In the genomic region with DNA sequence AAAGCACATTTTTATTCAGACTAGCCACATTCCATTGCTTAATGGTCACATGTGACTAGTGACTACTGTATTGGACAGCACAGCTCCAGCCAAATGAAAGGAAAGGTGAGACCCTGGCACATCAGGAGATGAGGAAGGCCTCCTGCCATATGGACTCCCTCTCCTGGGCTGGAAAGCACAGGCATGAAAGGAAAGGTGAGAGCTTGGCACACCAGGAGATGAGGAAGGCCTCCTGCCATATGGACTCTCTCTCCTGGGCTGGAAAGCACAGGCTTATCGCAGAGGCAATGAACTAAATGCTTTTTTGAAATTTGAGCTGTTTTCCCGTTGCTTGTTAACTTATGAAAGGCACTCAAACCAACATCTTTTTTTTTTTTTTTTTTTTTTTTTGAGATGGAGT, we compare ENCODE assay signal across 21 cellular contexts.
"Had no signal": no experiment of that assay in that cellular context is flagged by ENCODE, and none has a peak within 500 bp of the region (broad histone marks: within the 10 kb centered on the region; RNA-seq: fewer than 3 reads in every experiment).

No MANE protein-coding gene starts in this region.

- H3K4me3 ChIP-seq: ascending aorta, breast epithelium, pancreas, right lobe of liver, tibial nerve, uterus had no signal

- H3K36me3 Mint-ChIP-seq: activated naive CD4-positive, alpha-beta T cell treated with anti-CD3 and anti-CD28 coated beads, Interleukin-2, amount 10 ng/mL, durations not matched to agents 7 days and 5 days had no signal

- H3K27me3 Mint-ChIP-seq: activated CD4-positive, alpha-beta T cell treated with anti-CD3 and anti-CD28 coated beads, Interleukin-2, amount 10 ng/mL, durations not matched to agents 7 days and 5 days; activated naive CD4-positive, alpha-beta T cell treated with anti-CD3 and anti-CD28 coated beads, Interleukin-2, amount 10 ng/mL, durations not matched to agents 7 days and 5 days; dendritic cell treated with granulocyte-macrophage colony-stimulating factor and Interleukin-4, amounts not matched to agents 40 ng/mL and 50 ng/mL, for 4 days; naive thymus-derived CD8-positive, alpha-beta T cell; stimulated activated naive CD8-positive, alpha-beta T cell treated with anti-CD3 and anti-CD28 coated beads, Interleukin-15, Interleukin-2, amounts not matched to agents 100 ng/mL and 50 ng/mL, for 24 hours had no signal

- H3K27ac Mint-ChIP-seq: activated CD4-positive, alpha-beta T cell treated with anti-CD3 and anti-CD28 coated beads, Interleukin-2, amount 10 ng/mL, durations not matched to agents 7 days and 5 days; activated naive CD4-positive, alpha-beta T cell treated with anti-CD3 and anti-CD28 coated beads, Interleukin-2, amount 10 ng/mL, durations not matched to agents 7 days and 5 days; dendritic cell treated with granulocyte-macrophage colony-stimulating factor and Interleukin-4, amounts not matched to agents 40 ng/mL and 50 ng/mL, for 4 days; naive thymus-derived CD8-positive, alpha-beta T cell; stimulated activated naive CD8-positive, alpha-beta T cell treated with anti-CD3 and anti-CD28 coated beads, Interleukin-15, Interleukin-2, amounts not matched to agents 100 ng/mL and 50 ng/mL, for 24 hours had no signal

- H3K27me3 ChIP-seq: ascending aorta, breast epithelium, pancreas, right lobe of liver, tibial nerve, uterus had no signal

- H3K36me3 ChIP-seq: ascending aorta, breast epithelium, pancreas, right lobe of liver, tibial nerve, uterus had no signal

- H3K27ac ChIP-seq: ascending aorta, breast epithelium, pancreas, right lobe of liver, tibial nerve, uterus had no signal

- H3K4me3 Mint-ChIP-seq: activated CD4-positive, alpha-beta T cell treated with anti-CD3 and anti-CD28 coated beads, Interleukin-2, amount 10 ng/mL, durations not matched to agents 7 days and 5 days; activated naive CD4-positive, alpha-beta T cell treated with anti-CD3 and anti-CD28 coated beads, Interleukin-2, amount 10 ng/mL, durations not matched to agents 7 days and 5 days; activated T-cell treated with anti-CD3 and anti-CD28 coated beads, Interleukin-2, amount 50 U/mL, for 4 hours; dendritic cell treated with granulocyte-macrophage colony-stimulating factor and Interleukin-4, amounts not matched to agents 40 ng/mL and 50 ng/mL, for 4 days; naive thymus-derived CD8-positive, alpha-beta T cell; stimulated activated naive CD8-positive, alpha-beta T cell treated with anti-CD3 and anti-CD28 coated beads, Interleukin-15, Interleukin-2, amounts not matched to agents 100 ng/mL and 50 ng/mL, for 24 hours had no signal

- H3K9me3 Mint-ChIP-seq: activated CD4-positive, alpha-beta T cell treated with anti-CD3 and anti-CD28 coated beads, Interleukin-2, amount 10 ng/mL, durations not matched to agents 7 days and 5 days; activated naive CD4-positive, alpha-beta T cell treated with anti-CD3 and anti-CD28 coated beads, Interleukin-2, amount 10 ng/mL, durations not matched to agents 7 days and 5 days; activated T-cell treated with anti-CD3 and anti-CD28 coated beads, Interleukin-2, amount 50 U/mL, for 4 hours; dendritic cell treated with granulocyte-macrophage colony-stimulating factor and Interleukin-4, amounts not matched to agents 40 ng/mL and 50 ng/mL, for 4 days; naive thymus-derived CD8-positive, alpha-beta T cell; stimulated activated naive CD8-positive, alpha-beta T cell treated with anti-CD3 and anti-CD28 coated beads, Interleukin-15, Interleukin-2, amounts not matched to agents 100 ng/mL and 50 ng/mL, for 24 hours had no signal

- H3K4me1 ChIP-seq: ascending aorta, breast epithelium, right lobe of liver, tibial nerve, uterus had no signal

- DNase-seq: activated CD4-positive, alpha-beta T cell treated with anti-CD3 and anti-CD28 coated beads, Interleukin-2, amount 10 ng/mL, durations not matched to agents 7 days and 5 days; activated CD8-positive, alpha-beta memory T cell treated with anti-CD3 and anti-CD28 coated beads, Interleukin-2, amount 50 U/mL, for 4 hours; activated effector memory CD4-positive, alpha-beta T cell treated with Interleukin-2 at 50 U/mL for 16 hours; activated naive CD4-positive, alpha-beta T cell treated with anti-CD3 and anti-CD28 coated beads, Interleukin-2, amount 10 ng/mL, durations not matched to agents 7 days and 5 days; activated T-cell treated with anti-CD3 and anti-CD28 coated beads, Interleukin-2, amount 50 U/mL, for 4 hours; effector CD8-positive, alpha-beta T cell; left cardiac atrium; mesendoderm; naive thymus-derived CD8-positive, alpha-beta T cell; pancreas; right lobe of liver; small intestine; stimulated activated CD4-positive, alpha-beta T cell treated with anti-CD3 and anti-CD28 coated beads, Interleukin-15, amount 100 ng/mL, for 24 hours; stimulated activated CD4-positive, alpha-beta T cell treated with anti-CD3 and anti-CD28 coated beads, Interleukin-2, amount 100 ng/mL, for 48 hours; T-helper 9 cell; uterus had no signal

- H3K9me3 ChIP-seq: ascending aorta, breast epithelium, pancreas, right lobe of liver, tibial nerve, uterus had no signal
